In the genomic region with DNA sequence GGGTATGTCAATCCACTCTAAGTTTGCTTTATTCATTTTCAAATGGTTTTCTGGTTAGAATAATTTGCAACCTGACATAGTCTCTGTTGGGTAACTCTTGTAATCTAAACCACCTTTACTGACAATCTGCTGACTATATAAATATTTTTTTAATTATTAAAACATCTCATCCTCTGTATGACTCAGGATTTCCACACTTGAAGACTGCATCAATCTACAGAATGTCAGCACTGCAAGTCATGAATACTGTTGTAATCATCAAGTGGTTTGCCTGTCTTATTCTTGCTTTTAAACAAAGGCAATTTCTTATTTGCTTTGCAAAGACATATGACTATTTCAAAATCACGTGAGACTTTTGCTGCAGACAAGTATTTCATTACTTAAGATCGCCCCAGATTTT, we compare ENCODE assay signal across 1 cellular context.
A peak's percentile ranks its signal among the peaks of the same experiment; 100 is the strongest.
TF ChIP-seq lines count a peak whose summit lies in the region.

No MANE protein-coding gene starts in this region.

TF ChIP-seq in IMR-90, 13 proteins besides CTCF, POLR2A, EP300 and RAD21:
- TF ChIP-seq CEBPB (IDR thresholded peaks at IDR 0.05; ENCODE audit: low read depth, low read length) (peak; percentile 46), SMC3 (IDR thresholded peaks at IDR 0.05; ENCODE audit: low read depth, low read length) (no peak), MAZ (IDR thresholded peaks at IDR 0.05; ENCODE audit: borderline replicate concordance, low read depth, low read length) (no peak), MXI1 (IDR thresholded peaks at IDR 0.05; ENCODE audit: borderline replicate concordance, low read depth, low read length) (no peak), MAFK (IDR thresholded peaks at IDR 0.05; ENCODE audit: low read depth, low read length) (peak; percentile 69), NFE2L2 (IDR thresholded peaks at IDR 0.05; ENCODE audit: low read depth, low read length) (peak; percentile 65; the same call in 1 of the 2 replicates), RCOR1 (IDR thresholded peaks at IDR 0.05; ENCODE audit: insufficient replicate concordance, low read length) (no peak), BHLHE40 (IDR thresholded peaks at IDR 0.05; ENCODE audit: low read depth, low read length) (peak; percentile 38; the same call in 1 of the 2 replicates), FOS (IDR thresholded peaks at IDR 0.05; ENCODE audit: low read depth, low read length) (peak; percentile 53; the same call in 1 of the 2 replicates), RFX5 (IDR thresholded peaks at IDR 0.05; ENCODE audit: low read depth, low read length) (no peak), CHD1 (IDR thresholded peaks at IDR 0.05; ENCODE audit: low read depth, low read length) (no peak)
- TF ChIP-seq, protein P1, sequence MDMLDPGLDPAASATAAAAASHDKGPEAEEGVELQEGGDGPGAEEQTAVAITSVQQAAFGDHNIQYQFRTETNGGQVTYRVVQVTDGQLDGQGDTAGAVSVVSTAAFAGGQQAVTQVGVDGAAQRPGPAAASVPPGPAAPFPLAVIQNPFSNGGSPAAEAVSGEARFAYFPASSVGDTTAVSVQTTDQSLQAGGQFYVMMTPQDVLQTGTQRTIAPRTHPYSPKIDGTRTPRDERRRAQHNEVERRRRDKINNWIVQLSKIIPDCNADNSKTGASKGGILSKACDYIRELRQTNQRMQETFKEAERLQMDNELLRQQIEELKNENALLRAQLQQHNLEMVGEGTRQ (IDR thresholded peaks at IDR 0.05; ENCODE audit: low read depth, low read length) = peak; percentile 46; the same call in 1 of the 2 replicates
- TF ChIP-seq, protein P2, sequence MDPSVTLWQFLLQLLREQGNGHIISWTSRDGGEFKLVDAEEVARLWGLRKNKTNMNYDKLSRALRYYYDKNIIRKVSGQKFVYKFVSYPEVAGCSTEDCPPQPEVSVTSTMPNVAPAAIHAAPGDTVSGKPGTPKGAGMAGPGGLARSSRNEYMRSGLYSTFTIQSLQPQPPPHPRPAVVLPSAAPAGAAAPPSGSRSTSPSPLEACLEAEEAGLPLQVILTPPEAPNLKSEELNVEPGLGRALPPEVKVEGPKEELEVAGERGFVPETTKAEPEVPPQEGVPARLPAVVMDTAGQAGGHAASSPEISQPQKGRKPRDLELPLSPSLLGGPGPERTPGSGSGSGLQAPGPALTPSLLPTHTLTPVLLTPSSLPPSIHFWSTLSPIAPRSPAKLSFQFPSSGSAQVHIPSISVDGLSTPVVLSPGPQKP (IDR thresholded peaks at IDR 0.05; ENCODE audit: borderline replicate concordance, low read depth, low read length) = no peak
TF ChIP-seq in IMR-90: peak in this region for 6.
